16 cellular contexts compared by ENCODE assay signal in the genomic region with DNA sequence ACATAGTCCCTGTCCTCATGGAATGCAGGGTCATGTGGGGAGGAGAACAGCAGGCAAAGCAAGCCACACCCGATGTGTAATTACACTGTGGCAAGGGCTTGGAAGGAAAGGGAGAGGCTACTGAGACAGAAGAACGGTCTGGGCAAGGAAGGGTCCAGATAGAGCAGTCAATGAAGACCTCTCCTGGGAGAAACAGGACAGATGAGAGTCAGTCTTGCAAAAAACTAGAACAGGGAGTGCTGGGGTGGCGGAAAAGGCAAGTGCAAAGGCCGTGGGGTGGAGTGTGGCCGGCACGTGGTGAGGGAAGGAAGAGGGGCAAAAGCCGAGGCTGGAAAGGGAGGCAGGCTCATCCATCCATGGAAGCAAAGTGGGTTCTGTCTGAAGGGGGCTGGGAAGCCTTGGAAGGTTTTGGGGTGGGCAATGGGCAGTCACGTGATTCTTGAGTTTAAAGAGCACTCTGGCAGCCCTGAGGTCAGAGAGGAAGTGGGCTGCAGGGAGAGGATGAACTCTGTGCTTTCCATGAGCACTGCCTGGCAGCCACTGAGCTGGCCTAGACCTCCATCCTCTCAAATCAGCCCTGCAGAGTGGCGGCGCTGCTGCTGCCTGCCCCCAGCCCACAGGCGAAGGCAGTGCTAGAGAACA.
"Had no signal": no experiment of that assay in that cellular context is flagged by ENCODE, and none has a peak within 500 bp of the region (broad histone marks: within the 10 kb centered on the region; RNA-seq: fewer than 3 reads in every experiment).

No MANE protein-coding gene starts in this region.

- H3K4me2 ChIP-seq: hepatocyte had no signal

- H3K4me3 Mint-ChIP-seq: brain; central memory CD8-positive, alpha-beta T cell; effector memory CD8-positive, alpha-beta T cell; mesothelial cell of epicardium; naive thymus-derived CD4-positive, alpha-beta T cell; stimulated activated naive B cell treated with anti-CD40 and anti-IgM and Interleukin-4, amounts not matched to agents 10 μg/mL and 1 μg/mL and 100 μg/mL, for 72 hours had no signal

- H3K4me1 Mint-ChIP-seq: central memory CD8-positive, alpha-beta T cell; naive thymus-derived CD4-positive, alpha-beta T cell; stimulated activated naive B cell treated with anti-CD40 and anti-IgM and Interleukin-4, amounts not matched to agents 10 μg/mL and 1 μg/mL and 100 μg/mL, for 72 hours had no signal

- H3K4me3 ChIP-seq: hepatocyte, right atrium auricular region, tibial nerve had no signal

- DNase-seq: activated CD4-positive, CD25-positive, alpha-beta regulatory T cell; activated T-cell treated with anti-CD3 and anti-CD28 coated beads, Interleukin-2, amount 50 U/mL, for 1 hour; amniotic stem cell; effector memory CD8-positive, alpha-beta T cell; erythroblast; naive thymus-derived CD4-positive, alpha-beta T cell; stimulated activated CD4-positive, alpha-beta T cell treated with anti-CD3 and anti-CD28 coated beads, Interleukin-1b, Interleukin-23, amount 100 ng/mL, for 48 hours; stimulated activated naive B cell treated with anti-CD40 and anti-IgM and Interleukin-4, amounts not matched to agents 10 μg/mL and 1 μg/mL and 100 μg/mL, for 72 hours had no signal

- H3K27ac Mint-ChIP-seq: effector memory CD8-positive, alpha-beta T cell; mesothelial cell of epicardium; stimulated activated naive B cell treated with anti-CD40 and anti-IgM and Interleukin-4, amounts not matched to agents 10 μg/mL and 1 μg/mL and 100 μg/mL, for 72 hours had no signal

- H2AFZ ChIP-seq: hepatocyte had no signal

- H3K36me3 Mint-ChIP-seq: activated naive CD4-positive, alpha-beta T cell treated with anti-CD3 and anti-CD28 coated beads, Interleukin-2, amount 50 U/mL, for 72 hours; brain; mesothelial cell of epicardium; naive thymus-derived CD4-positive, alpha-beta T cell; stimulated activated naive B cell treated with anti-CD40 and anti-IgM and Interleukin-4, amounts not matched to agents 10 μg/mL and 1 μg/mL and 100 μg/mL, for 72 hours had no signal

- H3K27ac ChIP-seq: hepatocyte, neutrophil, right atrium auricular region had no signal

- H3K9me3 ChIP-seq: neutrophil, right atrium auricular region, tibial nerve had no signal

- H3K36me3 ChIP-seq: neutrophil, right atrium auricular region, tibial nerve had no signal

- H3K27me3 ChIP-seq: hepatocyte, right atrium auricular region had no signal

- ATAC-seq: activated naive CD4-positive, alpha-beta T cell treated with anti-CD3 and anti-CD28 coated beads, Interleukin-2, amount 50 U/mL, for 72 hours; effector memory CD8-positive, alpha-beta T cell; naive thymus-derived CD4-positive, alpha-beta T cell; stimulated activated naive B cell treated with anti-CD40 and anti-IgM and Interleukin-4, amounts not matched to agents 10 μg/mL and 1 μg/mL and 100 μg/mL, for 72 hours had no signal

- H3K79me2 ChIP-seq: hepatocyte had no signal

- H3K9me3 Mint-ChIP-seq: activated naive CD4-positive, alpha-beta T cell treated with anti-CD3 and anti-CD28 coated beads, Interleukin-2, amount 50 U/mL, for 72 hours; central memory CD8-positive, alpha-beta T cell; effector memory CD8-positive, alpha-beta T cell had no signal
